ENCODE assay signal across 8 cellular contexts in the genomic region with DNA sequence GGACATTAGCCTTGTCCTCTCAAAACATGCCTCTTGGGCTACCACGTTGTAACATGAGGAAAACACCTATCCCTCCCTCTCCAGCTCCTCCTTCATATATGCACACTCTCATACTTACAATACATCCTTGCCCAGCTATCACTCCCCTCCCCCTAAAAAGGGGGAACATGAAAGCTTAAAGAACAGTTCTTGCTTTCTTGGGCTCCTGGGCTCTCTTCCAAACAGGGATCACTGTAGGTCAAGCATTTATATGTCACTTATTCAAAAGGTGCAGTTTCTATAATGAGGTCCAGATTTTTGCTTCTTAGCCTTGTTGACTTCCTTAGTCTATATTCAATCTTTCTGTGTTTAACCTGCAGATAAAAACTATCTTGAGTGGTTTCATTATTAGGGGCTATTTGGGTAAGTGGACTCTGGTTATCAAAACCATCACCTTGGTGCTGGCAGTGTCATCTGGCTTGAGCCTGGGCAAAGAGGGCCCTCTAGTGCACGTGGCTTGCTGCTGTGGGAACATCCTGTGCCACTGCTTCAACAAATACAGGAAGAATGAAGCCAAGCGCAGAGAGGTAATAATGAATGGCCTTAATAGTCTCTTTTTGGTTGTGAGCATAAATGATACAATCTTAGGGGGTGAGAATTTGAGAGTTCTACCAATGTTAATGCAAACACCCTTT.
A peak's percentile ranks its signal among the peaks of the same experiment; 100 is the strongest.
DNase-seq lines count a peak whose midpoint lies in the region; ATAC-seq and TF ChIP-seq lines count a peak whose summit lies in the region.

No MANE protein-coding gene starts in this region.

- TF ChIP-seq CTCF in colonic mucosa (IDR thresholded peaks at IDR 0.05) (peak; percentile 32), neural cell (IDR thresholded peaks at IDR 0.05; ENCODE audit: poor library complexity, severe bottlenecking) (peak; percentile 58)

- no peaks in the 10 kb centered on the region for H3K4me1 Mint-ChIP-seq in activated CD4-positive, alpha-beta T cell treated with anti-CD3 and anti-CD28 coated beads, Interleukin-2, amount 10 ng/mL, durations not matched to agents 24 days and 14 days
- H3K4me1 Mint-ChIP-seq in activated CD4-positive, alpha-beta T cell treated with anti-CD3 and anti-CD28 coated beads, Interleukin-2, amount 10 ng/mL, durations not matched to agents 7 days and 5 days, result no peaks in the 10 kb centered on the region
- H3K4me1 Mint-ChIP-seq in T-helper 17 cell, result peaks cover 3% of the 10 kb centered on the region

- no peak overlapping the region for H3K4me3 Mint-ChIP-seq in activated CD4-positive, alpha-beta T cell treated with anti-CD3 and anti-CD28 coated beads, Interleukin-2, amount 10 ng/mL, durations not matched to agents 24 days and 14 days
- no peak overlapping the region for H3K4me3 Mint-ChIP-seq in activated CD4-positive, alpha-beta T cell treated with anti-CD3 and anti-CD28 coated beads, Interleukin-2, amount 10 ng/mL, durations not matched to agents 7 days and 5 days
- H3K4me3 Mint-ChIP-seq in T-helper 17 cell, result no peak overlapping the region

- H3K27me3 ChIP-seq in colonic mucosa (no peaks in the 10 kb centered on the region), neural cell (ENCODE audit: insufficient read depth, low read depth, low read length) (no peaks in the 10 kb centered on the region)

- TF ChIP-seq RAD21 in neural cell (conservative IDR thresholded peaks at IDR 0.05), result peak; percentile 68

- no peaks in the 10 kb centered on the region for H3K9me3 Mint-ChIP-seq in activated CD4-positive, alpha-beta T cell treated with anti-CD3 and anti-CD28 coated beads, Interleukin-2, amount 10 ng/mL, durations not matched to agents 24 days and 14 days
- no peaks in the 10 kb centered on the region for H3K9me3 Mint-ChIP-seq in activated CD4-positive, alpha-beta T cell treated with anti-CD3 and anti-CD28 coated beads, Interleukin-2, amount 10 ng/mL, durations not matched to agents 7 days and 5 days

- H3K27ac Mint-ChIP-seq in activated CD4-positive, alpha-beta T cell treated with anti-CD3 and anti-CD28 coated beads, Interleukin-2, amount 10 ng/mL, durations not matched to agents 24 days and 14 days, result no peak overlapping the region
- no peak overlapping the region for H3K27ac Mint-ChIP-seq in activated CD4-positive, alpha-beta T cell treated with anti-CD3 and anti-CD28 coated beads, Interleukin-2, amount 10 ng/mL, durations not matched to agents 7 days and 5 days
- no peak overlapping the region for H3K27ac Mint-ChIP-seq in T-helper 17 cell

- H4K20me1 ChIP-seq in neural cell (ENCODE audit: insufficient read depth), result no peaks in the 10 kb centered on the region

- H3K4me3 ChIP-seq in colonic mucosa, result no peak overlapping the region
- H3K4me3 ChIP-seq in neural cell (ENCODE audit: low read length), result no peak overlapping the region

- no peak for TF ChIP-seq EP300 in neural cell (conservative IDR thresholded peaks at IDR 0.05; ENCODE audit: poor library complexity, severe bottlenecking)

- DNase-seq in activated CD4-positive, alpha-beta T cell treated with anti-CD3 and anti-CD28 coated beads, Interleukin-2, amount 10 ng/mL, durations not matched to agents 24 days and 14 days, result peak; percentile 51
- no peak for DNase-seq in activated CD4-positive, alpha-beta T cell treated with anti-CD3 and anti-CD28 coated beads, Interleukin-2, amount 10 ng/mL, durations not matched to agents 7 days and 5 days
- DNase-seq in NCI-H1105 (lab: John Stamatoyannopoulos, UW) (peak; percentile 4), colonic mucosa (peak; percentile 36), T-helper 17 cell (no peak)

- no peaks in the 10 kb centered on the region for H3F3A ChIP-seq in neural cell (ENCODE audit: insufficient read depth, low read length, poor library complexity, severe bottlenecking)

- H3K79me2 ChIP-seq in neural cell (replicated peaks; ENCODE audit: insufficient read depth, low read length), result no peaks in the 10 kb centered on the region

- H3K27me3 Mint-ChIP-seq in activated CD4-positive, alpha-beta T cell treated with anti-CD3 and anti-CD28 coated beads, Interleukin-2, amount 10 ng/mL, durations not matched to agents 24 days and 14 days, result no peaks in the 10 kb centered on the region
- no peaks in the 10 kb centered on the region for H3K27me3 Mint-ChIP-seq in activated CD4-positive, alpha-beta T cell treated with anti-CD3 and anti-CD28 coated beads, Interleukin-2, amount 10 ng/mL, durations not matched to agents 7 days and 5 days
- no peaks in the 10 kb centered on the region for H3K27me3 Mint-ChIP-seq in T-helper 17 cell

- no peak for ATAC-seq in T-helper 17 cell
- ATAC-seq in HG03520 (IDR thresholded peaks at IDR 0.05; ENCODE audit: unreplicated experiment), result no peak
- ATAC-seq in GM18517 (IDR thresholded peaks at IDR 0.05; ENCODE audit: unreplicated experiment), result no peak

- H3K9me2 ChIP-seq in neural cell (ENCODE audit: insufficient read depth, low read length), result no peaks in the 10 kb centered on the region

- H3K9ac ChIP-seq in colonic mucosa (ENCODE audit: low read depth in 2 of 2, low read length in 2 of 2) (no peak overlapping the region), neural cell (ENCODE audit: low read length) (no peak overlapping the region)

- no peaks in the 10 kb centered on the region for H3K36me3 Mint-ChIP-seq in activated CD4-positive, alpha-beta T cell treated with anti-CD3 and anti-CD28 coated beads, Interleukin-2, amount 10 ng/mL, durations not matched to agents 24 days and 14 days (ENCODE audit: low read depth)
- H3K36me3 Mint-ChIP-seq in activated CD4-positive, alpha-beta T cell treated with anti-CD3 and anti-CD28 coated beads, Interleukin-2, amount 10 ng/mL, durations not matched to agents 7 days and 5 days (ENCODE audit: low read depth), result no peaks in the 10 kb centered on the region
- H3K36me3 Mint-ChIP-seq in T-helper 17 cell (ENCODE audit: low read depth), result peaks cover 2% of the 10 kb centered on the region

- H3K36me3 ChIP-seq in colonic mucosa (no peaks in the 10 kb centered on the region), neural cell (ENCODE audit: insufficient read depth, low read length) (no peaks in the 10 kb centered on the region)

- H3K9me3 ChIP-seq in colonic mucosa (no peaks in the 10 kb centered on the region), neural cell (ENCODE audit: low read length) (no peaks in the 10 kb centered on the region), T-helper 17 cell (ENCODE audit: control insufficient read depth, low read length, poor library complexity, severe bottlenecking) (no peaks in the 10 kb centered on the region)

- intact Hi-C loops in activated CD4-positive, alpha-beta T cell treated with anti-CD3 and anti-CD28 coated beads, Interleukin-2, amount 10 ng/mL, durations not matched to agents 24 days and 14 days (cut with micrococcal nuclease), result loop anchor here (10.0 kb wide), 1 partner anchor 167 kb away; no protein-coding TSS in a partner anchor
- intact Hi-C loops in colonic mucosa (cut with DNase I), result no loop called here

- H3K4me2 ChIP-seq in neural cell (ENCODE audit: low read length), result no peak overlapping the region

- H3K27ac ChIP-seq in colonic mucosa, result no peak overlapping the region
- H3K27ac ChIP-seq in neural cell (ENCODE audit: low read length), result no peak overlapping the region

- POLR2A ChIA-PET in activated CD4-positive, alpha-beta T cell treated with anti-CD3 and anti-CD28 coated beads, Interleukin-2, amount 10 ng/mL, durations not matched to agents 7 days and 5 days (lab: Charles Lee), result no interaction called here

- no peaks in the 10 kb centered on the region for H3K4me1 ChIP-seq in colonic mucosa

- no peak overlapping the region for H2AFZ ChIP-seq in neural cell (ENCODE audit: low read depth, low read length)

- CTCF ChIA-PET in activated CD4-positive, alpha-beta T cell treated with anti-CD3 and anti-CD28 coated beads, Interleukin-2, amount 10 ng/mL, durations not matched to agents 7 days and 5 days (lab: Charles Lee), result no interaction called here

TF ChIP-seq in neural cell, 6 proteins besides CTCF, POLR2A, EP300 and RAD21:
- no peak for TF ChIP-seq POLR2AphosphoS5 (IDR thresholded peaks at IDR 0.05)
- peak; percentile 65 for TF ChIP-seq SMC3 (conservative IDR thresholded peaks at IDR 0.05; ENCODE audit: poor library complexity)

Comparison
In these comparisons a context has a peak if more than half of its experiments do, and no peak if none do; other contexts are left out.
1. DNase-seq: peak in activated CD4-positive, alpha-beta T cell treated with anti-CD3 and anti-CD28 coated beads, Interleukin-2, amount 10 ng/mL, durations not matched to agents 24 days and 14 days (single experiment), NCI-H1105 (single experiment) and colonic mucosa (single experiment); none in activated CD4-positive, alpha-beta T cell treated with anti-CD3 and anti-CD28 coated beads, Interleukin-2, amount 10 ng/mL, durations not matched to agents 7 days and 5 days (single experiment) and T-helper 17 cell (0 of 3).